ENCODE assay signal across 10 cellular contexts in genomic region chr20:63873477-63873971, GRCh38. TPM values are rescaled to one million over a fixed set of nuclear protein-coding genes. Genes with fewer than 3 reads are reported as not detected.
DNase-seq lines count a peak whose midpoint lies in the region; ATAC-seq and TF ChIP-seq lines count a peak whose summit lies in the region.
"Had no signal": no experiment of that assay in that cellular context is flagged by ENCODE, and none has a peak within 500 bp of the region (broad histone marks: within the 10 kb centered on the region; RNA-seq: fewer than 3 reads in every experiment).

No MANE protein-coding gene starts in this region.

- CTCF ChIA-PET in GM10248 (lab: Yijun Ruan, JAX) = interaction anchor here (2.0 to 2.1 kb wide), 2 partner anchors 10 to 167 kb away, joined by 4 to 5 read pairs; no protein-coding TSS in a partner anchor

- POLR2A ChIA-PET in GM10248 (lab: Yijun Ruan, JAX) = interaction anchor here (0.7 to 0.8 kb wide), 2 partner anchors 9 to 246 kb away, joined by 3 read pairs; partner anchors contain the start of gene TPD52L2

- ATAC-seq in GM21423 (IDR thresholded peaks at IDR 0.05; ENCODE audit: unreplicated experiment) = no peak

- no peak for TF ChIP-seq CTCF in fibroblast of pulmonary artery (IDR thresholded peaks at IDR 0.05; ENCODE audit: low read length, missing control alignments)
- TF ChIP-seq CTCF in GM10248 (IDR thresholded peaks at IDR 0.05; ENCODE audit: control extremely low read depth, extremely low read depth, low read depth, missing control alignments) = no peak

- no peak overlapping the region for H3K4me3 ChIP-seq in fibroblast of pulmonary artery (replicated peaks; ENCODE audit: low read depth, low read length)

- DNase-seq in HK-2 (ENCODE audit: unreplicated experiment) (peak; percentile 76), fibroblast of pulmonary artery (ENCODE audit: low read depth) (peak; percentile 94), NCI-H2227 (lab: John Stamatoyannopoulos, UW; ENCODE audit: unreplicated experiment) (no peak), GM10248 (ENCODE audit: extremely low spot score) (no peak), SK-N-DZ (ENCODE audit: low spot score) (no peak)
- DNase-seq in activated CD4-positive, alpha-beta T cell treated with anti-CD3 and anti-CD28 coated beads for 48 hours = peak; percentile 68
- peak; percentile 36 for DNase-seq in stimulated activated CD4-positive, alpha-beta T cell treated with anti-CD3 and anti-CD28 coated beads, Interleukin-12 subunit alpha, Interleukin-12 subunit beta, amount 100 ng/mL, for 4 hours

RNA-seq across cellular contexts. Expression of gene TPD52L2, which starts 8.5 kb away (rescaled TPM):
- polyA plus RNA-seq in SK-N-DZ (2014; cell fraction: cytosol; rRNA removed) = 182 and 220 TPM in 2 replicates
- polyA plus RNA-seq in SK-N-DZ (2014; cell fraction: nucleus; rRNA removed) = 224 and 314 TPM in 2 replicates

RNA-seq across cellular contexts. Expression of gene ABHD16B, which starts 12.2 kb away (rescaled TPM):
- polyA plus RNA-seq in SK-N-DZ (2014; cell fraction: cytosol; rRNA removed) = not detected in 2 replicates
- not detected in 2 replicates for polyA plus RNA-seq in SK-N-DZ (2014; cell fraction: nucleus; rRNA removed)
- polyA plus RNA-seq: H1, neural cell had no signal

RNA-seq across cellular contexts. Expression of gene DNAJC5, which starts 21.4 kb away (rescaled TPM):
- polyA plus RNA-seq in SK-N-DZ (2014; cell fraction: cytosol; rRNA removed) = 48.5 and 54.7 TPM in 2 replicates
- 42.9 and 44.8 TPM in 2 replicates for polyA plus RNA-seq in SK-N-DZ (2014; cell fraction: nucleus; rRNA removed)

RNA-seq across cellular contexts. Expression of gene ZBTB46, which starts 42.5 kb away (rescaled TPM):
- 1.1 and 1.3 TPM in 2 replicates for polyA plus RNA-seq in SK-N-DZ (2014; cell fraction: cytosol; rRNA removed)
- polyA plus RNA-seq in SK-N-DZ (2014; cell fraction: nucleus; rRNA removed) = 1.3 and 1.6 TPM in 2 replicates

Comparison
In these comparisons a context has a peak if more than half of its experiments do, and no peak if none do; other contexts are left out.
1. DNase-seq: peak in HK-2 (single experiment), activated CD4-positive, alpha-beta T cell treated with anti-CD3 and anti-CD28 coated beads for 48 hours (single experiment), fibroblast of pulmonary artery (single experiment) and stimulated activated CD4-positive, alpha-beta T cell treated with anti-CD3 and anti-CD28 coated beads, Interleukin-12 subunit alpha, Interleukin-12 subunit beta, amount 100 ng/mL, for 4 hours (single experiment); none in NCI-H2227 (single experiment), GM10248 (single experiment) and SK-N-DZ (single experiment).